ENCODE assay signal across 23 cellular contexts in genomic region chr5:16918891-16919671, GRCh38. TPM values are rescaled to one million over a fixed set of nuclear protein-coding genes. Genes with fewer than 3 reads are reported as not detected.
DNase-seq lines count a peak whose midpoint lies in the region; ATAC-seq and TF ChIP-seq lines count a peak whose summit lies in the region.
"Had no signal": no experiment of that assay in that cellular context is flagged by ENCODE, and none has a peak within 500 bp of the region (broad histone marks: within the 10 kb centered on the region; RNA-seq: fewer than 3 reads in every experiment).

No MANE protein-coding gene starts in this region.

- H3K27me3 Mint-ChIP-seq in osteocyte (ENCODE audit: unreplicated experiment): no peaks in the 10 kb centered on the region
- H3K27me3 Mint-ChIP-seq: CD4-positive, alpha-beta memory T cell had no signal

- TF ChIP-seq POLR2A in ovary (IDR thresholded peaks at IDR 0.05) (no peak), thyroid gland (IDR thresholded peaks at IDR 0.05) (no peak)

- H3K36me3 Mint-ChIP-seq in osteocyte (ENCODE audit: unreplicated experiment): peaks cover 13% of the 10 kb centered on the region
- H3K36me3 Mint-ChIP-seq: CD4-positive, alpha-beta memory T cell had no signal

- intact Hi-C loops in Panc1 (cut with micrococcal nuclease; ENCODE audit: unreplicated experiment) (no loop called here), ovary (cut with DNase I) (no loop called here), thyroid gland (cut with DNase I) (no loop called here)

- no peak overlapping the region for H3K4me3 ChIP-seq in GM23248
- no peak overlapping the region for H3K4me3 ChIP-seq in Panc1 (ENCODE audit: low read depth in 2 of 2, low read length in 2 of 2)
- no peak overlapping the region for H3K4me3 ChIP-seq in ovary
- no peak overlapping the region for H3K4me3 ChIP-seq in thyroid gland (replicated peaks in 1 of 3)
- H3K4me3 ChIP-seq: BLaER1 treated with 17β-estradiol and CSF1 and Interleukin-3, amounts not matched to agents 10 nM and 100 nM; SK-N-MC had no signal

- 86 to 90% methylated on average over 8 of the region's 8 CpGs for WGBS in GM23248 (ENCODE audit: low coverage in 1 of 2, low lambda C conversion rate in 2 of 2, missing lambda C conversion rate in 2 of 2), 2 experiments
- 70 to 76% (median 74%) methylated on average over 8 of the region's 8 CpGs for WGBS in ovary, 3 donors
- WGBS in thyroid gland, 2 donors: 87 to 94% methylated on average over 8 of the region's 8 CpGs

- no peaks in the 10 kb centered on the region for H3K36me3 ChIP-seq in GM23248 (ENCODE audit: low read depth)
- H3K36me3 ChIP-seq in Panc1 (ENCODE audit: control insufficient read depth, insufficient read depth, low read length): no peaks in the 10 kb centered on the region
- H3K36me3 ChIP-seq in ovary: no peaks in the 10 kb centered on the region
- H3K36me3 ChIP-seq in thyroid gland: no peaks in the 10 kb centered on the region
- H3K36me3 ChIP-seq: BLaER1 treated with 17β-estradiol and CSF1 and Interleukin-3, amounts not matched to agents 10 nM and 100 nM had no signal

- H4K20me1 ChIP-seq in GM23248 (ENCODE audit: insufficient read depth): no peaks in the 10 kb centered on the region
- H4K20me1 ChIP-seq: BLaER1 treated with 17β-estradiol and CSF1 and Interleukin-3, amounts not matched to agents 10 nM and 100 nM had no signal

- no peak overlapping the region for H3K4me2 ChIP-seq in GM23248 (ENCODE audit: unreplicated experiment)
- H3K4me2 ChIP-seq: BLaER1 treated with 17β-estradiol and CSF1 and Interleukin-3, amounts not matched to agents 10 nM and 100 nM had no signal

- POLR2A ChIA-PET in Panc1 (lab: Charles Lee): interaction anchor here (0.6 kb wide), 1 partner anchor 81 kb away, joined by 9 read pairs; no protein-coding TSS in a partner anchor

- no peaks in the 10 kb centered on the region for H3K9me3 ChIP-seq in GM23248 (ENCODE audit: low read depth)
- no peaks in the 10 kb centered on the region for H3K9me3 ChIP-seq in Panc1 (ENCODE audit: control insufficient read depth, insufficient read depth, low read depth, low read length)
- no peaks in the 10 kb centered on the region for H3K9me3 ChIP-seq in ovary
- no peaks in the 10 kb centered on the region for H3K9me3 ChIP-seq in thyroid gland
- H3K9me3 ChIP-seq: BLaER1 treated with 17β-estradiol and CSF1 and Interleukin-3, amounts not matched to agents 10 nM and 100 nM had no signal

- H3K9me2 ChIP-seq in GM23248 (ENCODE audit: insufficient read depth): no peaks in the 10 kb centered on the region

- H3K27ac ChIP-seq in GM23248: 0 out of 2 replicates have a peak overlapping the region, but pooled peaks have one; percentile 65
- peak overlapping the region; percentile 91 for H3K27ac ChIP-seq in Panc1 (ENCODE audit: low read length)
- H3K27ac ChIP-seq in ovary: peak overlapping the region in 1 of 2 donors; percentile 77
- H3K27ac ChIP-seq in thyroid gland: no peak overlapping the region
- H3K27ac ChIP-seq: BLaER1 treated with 17β-estradiol and CSF1 and Interleukin-3, amounts not matched to agents 10 nM and 100 nM had no signal

- peaks cover 31% of the 10 kb centered on the region for H3F3A ChIP-seq in GM23248 (ENCODE audit: insufficient read depth)

- DNase-seq in GM23248 (no peak), Panc1 (ENCODE audit: low read depth, low spot score) (no peak), osteocyte (ENCODE audit: extremely low spot score, unreplicated experiment) (no peak), ovary (no peak), thyroid gland (no peak)
- no peak for DNase-seq in activated naive CD4-positive, alpha-beta T cell treated with anti-CD3 and anti-CD28 coated beads, Interleukin-2, amount 50 U/mL, for 16 hours
- DNase-seq: ACHN; CD4-positive, alpha-beta memory T cell; DMS153; H7; Karpas-422; NCI-H1417; NCI-H1694 treated with DMSO at 0.1 percent for 48 hours; NCI-H2081 treated with DMSO at 0.1 percent for 48 hours; NCI-H2171 treated with DMSO at 0.1 percent for 48 hours; NCI-H446; NCI-H526; SHP77 treated with DMSO at 0.1 percent for 48 hours; SW 1271 had no signal

- no peak overlapping the region for H2AFZ ChIP-seq in GM23248

- ATAC-seq in Panc1 (no peak), esophagus mucosa (peak; percentile 46), GM21619 (IDR thresholded peaks at IDR 0.05; ENCODE audit: unreplicated experiment) (no peak)

- no peaks in the 10 kb centered on the region for H3K9me3 Mint-ChIP-seq in osteocyte (ENCODE audit: unreplicated experiment)

- in situ Hi-C loops in GM23248 (cut with MboI) (no loop called here), Panc1 (cut with HindIII; ENCODE audit: low pct_unique_long_range_greater_than_20kb, low sequenced_read_pairs) (no loop called here)

- CTCF ChIA-PET in Panc1 (lab: Charles Lee): interaction anchor here (0.5 kb wide), 1 partner anchor 53 kb away, joined by 4 read pairs; no protein-coding TSS in a partner anchor

- H3K27me3 ChIP-seq in GM23248 (replicated peaks; ENCODE audit: insufficient read depth) (no peaks in the 10 kb centered on the region), Panc1 (ENCODE audit: control insufficient read depth, insufficient read depth, low read length) (no peaks in the 10 kb centered on the region), ovary (no peaks in the 10 kb centered on the region), thyroid gland (no peaks in the 10 kb centered on the region)
- H3K27me3 ChIP-seq: BLaER1 treated with 17β-estradiol and CSF1 and Interleukin-3, amounts not matched to agents 10 nM and 100 nM had no signal

- BruUV-seq in Panc1 (replicated peaks; lab: Mats Ljungman, UMichigan): no TSS peak

- TF ChIP-seq CTCF in Panc1 (IDR thresholded peaks at IDR 0.05) (no peak), osteocyte (IDR thresholded peaks at IDR 0.05) (no peak), ovary (IDR thresholded peaks at IDR 0.05) (no peak), thyroid gland (IDR thresholded peaks at IDR 0.05) (no peak)

- no peak for TF ChIP-seq EP300 in ovary (IDR thresholded peaks at IDR 0.05)

- H3K9ac ChIP-seq in GM23248: no peak overlapping the region
- H3K9ac ChIP-seq: BLaER1 treated with 17β-estradiol and CSF1 and Interleukin-3, amounts not matched to agents 10 nM and 100 nM had no signal

- H3K4me1 ChIP-seq in GM23248 (ENCODE audit: insufficient read depth) (peaks cover 23% of the 10 kb centered on the region), Panc1 (ENCODE audit: control insufficient read depth, insufficient read depth, low read length) (peaks cover 72% of the 10 kb centered on the region), ovary (ENCODE audit: insufficient read depth) (peaks cover 19% of the 10 kb centered on the region), thyroid gland (peaks cover 0 to 16% of the 10 kb centered on the region in 2 donors)

- peaks cover 56% of the 10 kb centered on the region for H3K4me1 Mint-ChIP-seq in osteocyte (ENCODE audit: unreplicated experiment)
- H3K4me1 Mint-ChIP-seq: CD4-positive, alpha-beta memory T cell had no signal

- no peak overlapping the region for H3K4me3 Mint-ChIP-seq in osteocyte (ENCODE audit: unreplicated experiment)
- H3K4me3 Mint-ChIP-seq: CD4-positive, alpha-beta memory T cell had no signal

- H3K27ac Mint-ChIP-seq in osteocyte (ENCODE audit: unreplicated experiment): peak overlapping the region; percentile 52

- peaks cover 96% of the 10 kb centered on the region for H3K79me2 ChIP-seq in GM23248 (ENCODE audit: insufficient read depth)

RNA-seq across cellular contexts. Expression of gene MYO10, which starts 17.0 kb away (rescaled TPM):
- total RNA-seq in GM23248 (2014; rRNA removed; shearing (Covaris generic)): 43.2 and 49.1 TPM in 2 replicates
- 42.2 and 47.0 TPM in 2 replicates for polyA plus RNA-seq in GM23248 (2016; fragmentation: Nextera tagmentation; extraction: Ambion mirVana)
- total RNA-seq in Panc1 (2021; ENCODE audit: unreplicated experiment): 71.9 TPM
- polyA plus RNA-seq in Panc1 (2012; ENCODE audit: insufficient read length): 68.6 TPM
- 27.3 TPM for total RNA-seq in esophagus mucosa
- 87.8 and 89.5 TPM in 2 replicates for total RNA-seq in osteocyte
- 10 to 100 TPM; 13.9 to 35.8 (median 16.3) TPM for total RNA-seq in ovary
- 10 to 100 TPM; 10.8 to 31.8 TPM for polyA plus RNA-seq in ovary
- total RNA-seq in thyroid gland: 10 to 100 TPM; 49.2 to 89.6 (median 71.0) TPM

Comparison
In these comparisons a context has a peak if more than half of its experiments do, and no peak if none do; other contexts are left out.
1. H3K27ac ChIP-seq: peak in GM23248 (single experiment) and Panc1 (single experiment); none in thyroid gland (0 of 3).